Comparison of ENCODE assay signal across 1 cellular context in the genomic region with DNA sequence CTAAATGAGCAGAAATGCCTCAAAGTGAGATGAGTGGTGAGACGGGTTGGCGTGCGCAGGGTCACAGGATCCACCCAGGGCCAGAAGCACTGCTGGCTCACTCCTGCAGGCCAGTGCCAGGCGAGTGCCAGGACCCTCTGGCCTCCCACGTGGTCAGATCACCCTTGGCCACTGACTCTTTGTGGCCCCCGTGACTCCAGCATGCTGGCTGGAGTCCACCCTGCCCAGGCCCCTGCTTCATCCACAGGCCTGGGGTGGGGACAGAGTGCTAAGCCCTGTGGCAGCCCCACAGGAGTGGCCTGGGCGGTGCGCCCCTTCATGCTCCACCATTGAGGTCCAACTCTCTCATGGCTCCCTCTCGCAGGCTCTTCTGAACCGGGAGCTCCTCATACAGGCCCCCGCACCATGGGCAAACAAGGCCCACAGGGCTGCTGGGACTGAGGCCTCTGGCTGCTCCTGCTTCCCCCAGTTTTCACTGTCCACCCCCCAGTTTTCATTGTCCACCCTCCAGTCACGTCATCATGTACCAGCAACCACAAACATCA.
TF ChIP-seq lines count a peak whose summit lies in the region.

No MANE protein-coding gene starts in this region.

TF ChIP-seq in WTC11, 78 proteins besides CTCF, POLR2A, EP300 and RAD21 (continued from another document):
- TF ChIP-seq, protein P1, sequence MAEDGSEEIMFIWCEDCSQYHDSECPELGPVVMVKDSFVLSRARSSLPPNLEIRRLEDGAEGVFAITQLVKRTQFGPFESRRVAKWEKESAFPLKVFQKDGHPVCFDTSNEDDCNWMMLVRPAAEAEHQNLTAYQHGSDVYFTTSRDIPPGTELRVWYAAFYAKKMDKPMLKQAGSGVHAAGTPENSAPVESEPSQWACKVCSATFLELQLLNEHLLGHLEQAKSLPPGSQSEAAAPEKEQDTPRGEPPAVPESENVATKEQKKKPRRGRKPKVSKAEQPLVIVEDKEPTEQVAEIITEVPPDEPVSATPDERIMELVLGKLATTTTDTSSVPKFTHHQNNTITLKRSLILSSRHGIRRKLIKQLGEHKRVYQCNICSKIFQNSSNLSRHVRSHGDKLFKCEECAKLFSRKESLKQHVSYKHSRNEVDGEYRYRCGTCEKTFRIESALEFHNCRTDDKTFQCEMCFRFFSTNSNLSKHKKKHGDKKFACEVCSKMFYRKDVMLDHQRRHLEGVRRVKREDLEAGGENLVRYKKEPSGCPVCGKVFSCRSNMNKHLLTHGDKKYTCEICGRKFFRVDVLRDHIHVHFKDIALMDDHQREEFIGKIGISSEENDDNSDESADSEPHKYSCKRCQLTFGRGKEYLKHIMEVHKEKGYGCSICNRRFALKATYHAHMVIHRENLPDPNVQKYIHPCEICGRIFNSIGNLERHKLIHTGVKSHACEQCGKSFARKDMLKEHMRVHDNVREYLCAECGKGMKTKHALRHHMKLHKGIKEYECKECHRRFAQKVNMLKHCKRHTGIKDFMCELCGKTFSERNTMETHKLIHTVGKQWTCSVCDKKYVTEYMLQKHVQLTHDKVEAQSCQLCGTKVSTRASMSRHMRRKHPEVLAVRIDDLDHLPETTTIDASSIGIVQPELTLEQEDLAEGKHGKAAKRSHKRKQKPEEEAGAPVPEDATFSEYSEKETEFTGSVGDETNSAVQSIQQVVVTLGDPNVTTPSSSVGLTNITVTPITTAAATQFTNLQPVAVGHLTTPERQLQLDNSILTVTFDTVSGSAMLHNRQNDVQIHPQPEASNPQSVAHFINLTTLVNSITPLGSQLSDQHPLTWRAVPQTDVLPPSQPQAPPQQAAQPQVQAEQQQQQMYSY (CRISPR knock-in tag; IDR thresholded peaks at IDR 0.05): no peak
- no peak for TF ChIP-seq KAT7 (CRISPR knock-in tag; IDR thresholded peaks at IDR 0.05; ENCODE audit: borderline replicate concordance)
- TF ChIP-seq, protein P2, sequence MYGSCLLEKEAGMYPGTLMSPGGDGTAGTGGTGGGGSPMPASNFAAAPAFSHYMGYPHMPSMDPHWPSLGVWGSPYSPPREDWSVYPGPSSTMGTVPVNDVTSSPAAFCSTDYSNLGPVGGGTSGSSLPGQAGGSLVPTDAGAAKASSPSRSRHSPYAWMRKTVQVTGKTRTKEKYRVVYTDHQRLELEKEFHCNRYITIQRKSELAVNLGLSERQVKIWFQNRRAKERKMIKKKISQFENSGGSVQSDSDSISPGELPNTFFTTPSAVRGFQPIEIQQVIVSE (CRISPR knock-in tag; IDR thresholded peaks at IDR 0.05; ENCODE audit: borderline replicate concordance): no peak
- no peak for TF ChIP-seq ZNF416 (CRISPR knock-in tag; IDR thresholded peaks at IDR 0.05)
- TF ChIP-seq FOXK1 (CRISPR knock-in tag; IDR thresholded peaks at IDR 0.05): no peak
- TF ChIP-seq, protein P3, sequence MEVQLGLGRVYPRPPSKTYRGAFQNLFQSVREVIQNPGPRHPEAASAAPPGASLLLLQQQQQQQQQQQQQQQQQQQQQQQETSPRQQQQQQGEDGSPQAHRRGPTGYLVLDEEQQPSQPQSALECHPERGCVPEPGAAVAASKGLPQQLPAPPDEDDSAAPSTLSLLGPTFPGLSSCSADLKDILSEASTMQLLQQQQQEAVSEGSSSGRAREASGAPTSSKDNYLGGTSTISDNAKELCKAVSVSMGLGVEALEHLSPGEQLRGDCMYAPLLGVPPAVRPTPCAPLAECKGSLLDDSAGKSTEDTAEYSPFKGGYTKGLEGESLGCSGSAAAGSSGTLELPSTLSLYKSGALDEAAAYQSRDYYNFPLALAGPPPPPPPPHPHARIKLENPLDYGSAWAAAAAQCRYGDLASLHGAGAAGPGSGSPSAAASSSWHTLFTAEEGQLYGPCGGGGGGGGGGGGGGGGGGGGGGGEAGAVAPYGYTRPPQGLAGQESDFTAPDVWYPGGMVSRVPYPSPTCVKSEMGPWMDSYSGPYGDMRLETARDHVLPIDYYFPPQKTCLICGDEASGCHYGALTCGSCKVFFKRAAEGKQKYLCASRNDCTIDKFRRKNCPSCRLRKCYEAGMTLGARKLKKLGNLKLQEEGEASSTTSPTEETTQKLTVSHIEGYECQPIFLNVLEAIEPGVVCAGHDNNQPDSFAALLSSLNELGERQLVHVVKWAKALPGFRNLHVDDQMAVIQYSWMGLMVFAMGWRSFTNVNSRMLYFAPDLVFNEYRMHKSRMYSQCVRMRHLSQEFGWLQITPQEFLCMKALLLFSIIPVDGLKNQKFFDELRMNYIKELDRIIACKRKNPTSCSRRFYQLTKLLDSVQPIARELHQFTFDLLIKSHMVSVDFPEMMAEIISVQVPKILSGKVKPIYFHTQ (CRISPR knock-in tag; IDR thresholded peaks at IDR 0.05): no peak
- no peak for TF ChIP-seq CREM (CRISPR knock-in tag; IDR thresholded peaks at IDR 0.05)
- no peak for TF ChIP-seq ZNF317 (CRISPR knock-in tag; IDR thresholded peaks at IDR 0.05; ENCODE audit: borderline replicate concordance, low read depth)
- TF ChIP-seq ZNF121 (CRISPR knock-in tag; IDR thresholded peaks at IDR 0.05): no peak
- TF ChIP-seq, protein P4, sequence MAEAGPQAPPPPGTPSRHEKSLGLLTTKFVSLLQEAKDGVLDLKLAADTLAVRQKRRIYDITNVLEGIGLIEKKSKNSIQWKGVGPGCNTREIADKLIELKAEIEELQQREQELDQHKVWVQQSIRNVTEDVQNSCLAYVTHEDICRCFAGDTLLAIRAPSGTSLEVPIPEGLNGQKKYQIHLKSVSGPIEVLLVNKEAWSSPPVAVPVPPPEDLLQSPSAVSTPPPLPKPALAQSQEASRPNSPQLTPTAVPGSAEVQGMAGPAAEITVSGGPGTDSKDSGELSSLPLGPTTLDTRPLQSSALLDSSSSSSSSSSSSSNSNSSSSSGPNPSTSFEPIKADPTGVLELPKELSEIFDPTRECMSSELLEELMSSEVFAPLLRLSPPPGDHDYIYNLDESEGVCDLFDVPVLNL (CRISPR knock-in tag; IDR thresholded peaks at IDR 0.05; ENCODE audit: borderline replicate concordance, low read depth): no peak
- TF ChIP-seq EMX1 (CRISPR knock-in tag; IDR thresholded peaks at IDR 0.05): no peak
- TF ChIP-seq ZBTB21 (CRISPR knock-in tag; IDR thresholded peaks at IDR 0.05; ENCODE audit: borderline replicate concordance): no peak
- no peak for TF ChIP-seq TEAD1 (CRISPR knock-in tag; IDR thresholded peaks at IDR 0.05)
- TF ChIP-seq RORB (CRISPR knock-in tag; IDR thresholded peaks at IDR 0.05): no peak
